ENCODE assay signal across 13 cellular contexts in genomic region chr3:55089211-55089610, GRCh38.
"Had no signal": no experiment of that assay in that cellular context is flagged by ENCODE, and none has a peak within 500 bp of the region (broad histone marks: within the 10 kb centered on the region; RNA-seq: fewer than 3 reads in every experiment).

No MANE protein-coding gene starts in this region.

- H3K4me3 ChIP-seq: gastrocnemius medialis, stomach, thyroid gland, uterus had no signal

- FAIRE-seq: small intestine had no signal

- ATAC-seq: gastrocnemius medialis had no signal

- DNase-seq: activated CD4-positive, alpha-beta memory T cell treated with anti-CD3 and anti-CD28 coated beads, Interleukin-2, amount 10 ng/mL, durations not matched to agents 7 days and 5 days; activated gamma-delta T cell; activated T-cell treated with anti-CD3 and anti-CD28 coated beads, Interleukin-2, amount 50 U/mL, for 48 hours; aorta; central memory CD4-positive, alpha-beta T cell; gastrocnemius medialis; retina; small intestine; stomach; thyroid gland; uterus had no signal

- H2AFZ ChIP-seq: parathyroid adenoma had no signal

- H3K27me3 ChIP-seq: gastrocnemius medialis, stomach, thyroid gland, uterus had no signal

- H3K4me1 ChIP-seq: gastrocnemius medialis, parathyroid adenoma, stomach, thyroid gland, uterus had no signal

- H3K36me3 ChIP-seq: gastrocnemius medialis, stomach, thyroid gland, uterus had no signal

- H3K27ac ChIP-seq: gastrocnemius medialis, parathyroid adenoma, stomach, thyroid gland, uterus, VCaP had no signal

- H3K9ac ChIP-seq: parathyroid adenoma had no signal

- H3K9me3 ChIP-seq: gastrocnemius medialis, stomach, thyroid gland, uterus had no signal

- H3K79me2 ChIP-seq: parathyroid adenoma had no signal
